Comparison of ENCODE assay signal across 8 cellular contexts in the genomic region with DNA sequence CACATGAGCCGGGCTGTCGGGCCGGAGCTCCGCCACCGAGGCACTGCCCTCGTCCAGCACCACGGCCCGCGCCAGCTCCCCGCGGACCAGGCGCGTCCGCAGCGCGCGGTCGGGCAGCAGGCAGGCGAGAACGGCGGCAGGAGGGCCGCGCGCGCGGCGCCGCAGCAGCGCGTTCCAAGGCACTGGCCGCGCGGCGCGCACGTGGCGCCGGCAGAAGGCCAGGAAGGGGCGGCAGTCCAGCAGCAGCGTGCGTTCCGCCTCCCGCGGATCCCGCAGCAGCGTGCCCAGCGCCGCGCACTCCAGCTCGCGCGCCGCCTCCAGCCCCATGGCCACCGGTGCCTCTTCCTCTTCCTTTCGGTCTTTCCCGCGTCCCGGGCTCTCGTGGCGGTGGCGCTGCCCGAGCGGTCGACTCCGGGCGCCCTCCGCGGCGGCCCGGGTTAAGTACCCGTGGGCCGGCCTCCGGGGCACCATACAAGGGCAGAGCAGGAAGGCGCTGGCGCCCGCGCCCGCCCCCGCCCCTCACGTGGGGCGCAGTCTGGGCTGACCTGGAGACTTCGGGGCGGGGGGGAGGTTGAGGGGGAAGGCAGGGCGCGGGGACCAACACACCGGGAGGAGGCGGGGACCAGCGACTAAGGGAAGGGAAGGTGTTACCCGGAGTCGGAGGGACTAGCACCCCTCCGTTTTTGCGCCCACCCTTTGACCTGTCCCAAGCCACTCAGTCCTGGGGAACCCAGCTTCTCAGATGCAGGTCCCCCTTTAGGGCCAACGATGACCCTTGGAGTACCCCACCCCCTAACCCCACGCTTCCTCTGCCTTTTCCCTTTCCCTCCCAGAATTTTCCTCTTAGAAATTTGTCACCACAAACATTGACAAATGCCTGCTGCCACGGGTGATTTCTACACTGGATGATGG. TPM values are rescaled to one million over a fixed set of nuclear protein-coding genes. Genes with fewer than 3 reads are reported as not detected.
DNase-seq lines count a peak whose midpoint lies in the region; ATAC-seq and TF ChIP-seq lines count a peak whose summit lies in the region.

A gene with protein sequence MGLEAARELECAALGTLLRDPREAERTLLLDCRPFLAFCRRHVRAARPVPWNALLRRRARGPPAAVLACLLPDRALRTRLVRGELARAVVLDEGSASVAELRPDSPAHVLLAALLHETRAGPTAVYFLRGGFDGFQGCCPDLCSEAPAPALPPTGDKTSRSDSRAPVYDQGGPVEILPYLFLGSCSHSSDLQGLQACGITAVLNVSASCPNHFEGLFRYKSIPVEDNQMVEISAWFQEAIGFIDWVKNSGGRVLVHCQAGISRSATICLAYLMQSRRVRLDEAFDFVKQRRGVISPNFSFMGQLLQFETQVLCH (minus strand): TSS at position 413 of the 912 bp plus-strand sequence. CDS start 86 bp downstream, at position 327.

- BruUV-seq in OCI-LY7 (replicated peaks; lab: Mats Ljungman, UMichigan) = no TSS peak

- CTCF ChIA-PET in OCI-LY7 (lab: Charles Lee; ENCODE audit: unreplicated experiment) = interaction anchor here (3.7 kb wide), 1 partner anchor 28 kb away, joined by 22 read pairs; no protein-coding TSS in a partner anchor

- peaks cover 2% of the 10 kb centered on the region for H3K27me3 Mint-ChIP-seq in activated T-helper 1 cell treated with anti-CD3 and anti-CD28 coated beads, Interleukin-12 subunit alpha, Interleukin-12 subunit beta, Interleukin-2, Interleukin-4 antibody, amounts not matched to agents 30 ng/mL and 10 ng/mL and 1 ng/mL, durations not matched to agents 14 hours and 24 hours and 36 hours (ENCODE audit: insufficient read depth)
- H3K27me3 Mint-ChIP-seq in nephron progenitor cell (ENCODE audit: low read depth, poor library complexity) = peaks cover 50% of the 10 kb centered on the region
- no peaks in the 10 kb centered on the region for H3K27me3 Mint-ChIP-seq in stimulated activated naive CD8-positive, alpha-beta T cell treated with anti-CD3 and anti-CD28 coated beads, Interleukin-15, amount 100 ng/mL, for 72 hours

- no peaks in the 10 kb centered on the region for H3K9me3 Mint-ChIP-seq in activated T-helper 1 cell treated with anti-CD3 and anti-CD28 coated beads, Interleukin-12 subunit alpha, Interleukin-12 subunit beta, Interleukin-2, Interleukin-4 antibody, amounts not matched to agents 30 ng/mL and 10 ng/mL and 1 ng/mL, durations not matched to agents 14 hours and 24 hours and 36 hours
- no peaks in the 10 kb centered on the region for H3K9me3 Mint-ChIP-seq in nephron progenitor cell
- H3K9me3 Mint-ChIP-seq in stimulated activated naive CD8-positive, alpha-beta T cell treated with anti-CD3 and anti-CD28 coated beads, Interleukin-15, amount 100 ng/mL, for 72 hours = no peaks in the 10 kb centered on the region

- peak within 1 kb of the TSS; percentile 97 for H3K4me3 ChIP-seq in OCI-LY7 (ENCODE audit: low read depth, low read length, poor library complexity, severe bottlenecking)
- H3K4me3 ChIP-seq in fibroblast of pulmonary artery (replicated peaks; ENCODE audit: low read depth, low read length) = peak within 1 kb of the TSS; percentile 47

- DNase-seq in OCI-LY7 (ENCODE audit: low spot score) (peak; percentile 90), fibroblast of pulmonary artery (ENCODE audit: low read depth) (peak; percentile 60), nephron progenitor cell (peak; percentile 66)
- peak; percentile 88 for DNase-seq in activated T-helper 1 cell treated with anti-CD3 and anti-CD28 coated beads, Interleukin-12 subunit alpha, Interleukin-12 subunit beta, Interleukin-2, Interleukin-4 antibody, amounts not matched to agents 30 ng/mL and 10 ng/mL and 1 ng/mL, durations not matched to agents 14 hours and 24 hours and 36 hours (ENCODE audit: low spot score)
- DNase-seq in stimulated activated naive CD8-positive, alpha-beta T cell treated with anti-CD3 and anti-CD28 coated beads, Interleukin-15, amount 100 ng/mL, for 72 hours = peak; percentile 96 to 97

- peak; percentile 59 for ATAC-seq in HG03354 (IDR thresholded peaks at IDR 0.05; ENCODE audit: poor library complexity, severe bottlenecking, unreplicated experiment)
- ATAC-seq in stimulated activated naive CD8-positive, alpha-beta T cell treated with anti-CD3 and anti-CD28 coated beads, Interleukin-15, amount 100 ng/mL, for 72 hours = peak; percentile 60

- peaks cover 68% of the 10 kb centered on the region for H3K4me1 ChIP-seq in OCI-LY7 (ENCODE audit: insufficient read depth, low read length, poor library complexity, severe bottlenecking)

- H2AFZ ChIP-seq in OCI-LY7 (ENCODE audit: low read length) = no peak within 1 kb of the TSS

- POLR2A ChIA-PET in OCI-LY7 (lab: Charles Lee) = interaction anchor here (0.8 to 3.1 kb wide), 3 partner anchors 11 to 30 kb away, joined by 3 to 10 read pairs (median 3); no protein-coding TSS in a partner anchor

- H3K4me3 Mint-ChIP-seq in activated T-helper 1 cell treated with anti-CD3 and anti-CD28 coated beads, Interleukin-12 subunit alpha, Interleukin-12 subunit beta, Interleukin-2, Interleukin-4 antibody, amounts not matched to agents 30 ng/mL and 10 ng/mL and 1 ng/mL, durations not matched to agents 14 hours and 24 hours and 36 hours = peak within 1 kb of the TSS; percentile 97
- H3K4me3 Mint-ChIP-seq in nephron progenitor cell = peak within 1 kb of the TSS; percentile 78
- H3K4me3 Mint-ChIP-seq in stimulated activated naive CD8-positive, alpha-beta T cell treated with anti-CD3 and anti-CD28 coated beads, Interleukin-15, amount 100 ng/mL, for 72 hours = peak within 1 kb of the TSS; percentile 97 to 98

- no peaks in the 10 kb centered on the region for H4K20me1 ChIP-seq in OCI-LY7 (ENCODE audit: insufficient read depth, low read length)

- H3K9me3 ChIP-seq in OCI-LY7 (ENCODE audit: low read length) = no peaks in the 10 kb centered on the region

- peaks cover 29% of the 10 kb centered on the region for H3K79me2 ChIP-seq in OCI-LY7 (ENCODE audit: insufficient read depth, low read depth, low read length)

- TF ChIP-seq POLR2A in GM19099 (IDR thresholded peaks at IDR 0.05; ENCODE audit: extremely low read depth, insufficient read length, low read depth) = peak; percentile 100

- H3K27ac ChIP-seq in C4-2B (peak within 1 kb of the TSS; percentile 96), OCI-LY7 (ENCODE audit: low read depth, low read length, poor library complexity, severe bottlenecking) (peak within 1 kb of the TSS; percentile 97)

- H3K36me3 ChIP-seq in OCI-LY7 (ENCODE audit: insufficient read depth, low read length) = peaks cover 33% of the 10 kb centered on the region

- no peak for TF ChIP-seq CTCF in C4-2B (conservative IDR thresholded peaks at IDR 0.05)
- no peak for TF ChIP-seq CTCF in OCI-LY7 (conservative IDR thresholded peaks at IDR 0.05; ENCODE audit: low read length)
- TF ChIP-seq CTCF in fibroblast of pulmonary artery (IDR thresholded peaks at IDR 0.05; ENCODE audit: low read length, missing control alignments) = no peak
- no peak for TF ChIP-seq CTCF in nephron progenitor cell (IDR thresholded peaks at IDR 0.05)

- peak within 1 kb of the TSS; percentile 99 for H3K27ac Mint-ChIP-seq in activated T-helper 1 cell treated with anti-CD3 and anti-CD28 coated beads, Interleukin-12 subunit alpha, Interleukin-12 subunit beta, Interleukin-2, Interleukin-4 antibody, amounts not matched to agents 30 ng/mL and 10 ng/mL and 1 ng/mL, durations not matched to agents 14 hours and 24 hours and 36 hours
- no peak within 1 kb of the TSS for H3K27ac Mint-ChIP-seq in nephron progenitor cell
- H3K27ac Mint-ChIP-seq in stimulated activated naive CD8-positive, alpha-beta T cell treated with anti-CD3 and anti-CD28 coated beads, Interleukin-15, amount 100 ng/mL, for 72 hours = peak within 1 kb of the TSS; percentile 95 to 99

- peak within 1 kb of the TSS; percentile 98 for H3K4me2 ChIP-seq in OCI-LY7 (ENCODE audit: low read length)

- no peaks in the 10 kb centered on the region for H3K9me2 ChIP-seq in OCI-LY7 (ENCODE audit: insufficient read depth, low read length)

- intact Hi-C loops in OCI-LY7 (cut with micrococcal nuclease; ENCODE audit: unreplicated experiment) = loop anchor here (1.0 kb wide), 1 partner anchor 120 kb away; a partner anchor contains a TSS
- intact Hi-C loops in activated T-helper 1 cell treated with anti-CD3 and anti-CD28 coated beads, Interleukin-12 subunit alpha, Interleukin-12 subunit beta, Interleukin-2, Interleukin-4 antibody, amounts not matched to agents 30 ng/mL and 10 ng/mL and 1 ng/mL, durations not matched to agents 14 hours and 24 hours and 36 hours (cut with micrococcal nuclease) = loop anchor here (1.0 to 10.0 kb wide), 6 partner anchors 18 to 1520 kb away; a partner anchor contains a TSS

- H3K36me3 Mint-ChIP-seq in activated T-helper 1 cell treated with anti-CD3 and anti-CD28 coated beads, Interleukin-12 subunit alpha, Interleukin-12 subunit beta, Interleukin-2, Interleukin-4 antibody, amounts not matched to agents 30 ng/mL and 10 ng/mL and 1 ng/mL, durations not matched to agents 14 hours and 24 hours and 36 hours (ENCODE audit: low read depth) = peaks cover 29% of the 10 kb centered on the region
- H3K36me3 Mint-ChIP-seq in nephron progenitor cell (ENCODE audit: low read depth) = no peaks in the 10 kb centered on the region

- peaks cover 56% of the 10 kb centered on the region for H3K4me1 Mint-ChIP-seq in activated T-helper 1 cell treated with anti-CD3 and anti-CD28 coated beads, Interleukin-12 subunit alpha, Interleukin-12 subunit beta, Interleukin-2, Interleukin-4 antibody, amounts not matched to agents 30 ng/mL and 10 ng/mL and 1 ng/mL, durations not matched to agents 14 hours and 24 hours and 36 hours (ENCODE audit: low read depth)
- H3K4me1 Mint-ChIP-seq in nephron progenitor cell = peaks cover 40% of the 10 kb centered on the region
- peaks cover 74% of the 10 kb centered on the region for H3K4me1 Mint-ChIP-seq in stimulated activated naive CD8-positive, alpha-beta T cell treated with anti-CD3 and anti-CD28 coated beads, Interleukin-15, amount 100 ng/mL, for 72 hours

RNA-seq across cellular contexts. Expression of the gene that starts here (rescaled TPM):
- 94.7 and 110 TPM in 2 replicates for total RNA-seq in OCI-LY7 (2014; rRNA removed; shearing (Covaris generic))
- total RNA-seq in OCI-LY7 (2022) = 31.2 and 37.3 TPM in 2 replicates
- 494 and 500 TPM in 2 replicates for total RNA-seq in activated T-helper 1 cell treated with anti-CD3 and anti-CD28 coated beads, Interleukin-12 subunit alpha, Interleukin-12 subunit beta, Interleukin-2, Interleukin-4 antibody, amounts not matched to agents 30 ng/mL and 10 ng/mL and 1 ng/mL, durations not matched to agents 14 hours and 24 hours and 36 hours

Comparison
In these comparisons a context has a peak if more than half of its experiments do, and no peak if none do; other contexts are left out.
1. Peak in every context shown above with its lines: DNase-seq, ATAC-seq, H3K4me3 ChIP-seq and H3K27ac ChIP-seq.